8 cellular contexts compared by ENCODE assay signal in the genomic region with DNA sequence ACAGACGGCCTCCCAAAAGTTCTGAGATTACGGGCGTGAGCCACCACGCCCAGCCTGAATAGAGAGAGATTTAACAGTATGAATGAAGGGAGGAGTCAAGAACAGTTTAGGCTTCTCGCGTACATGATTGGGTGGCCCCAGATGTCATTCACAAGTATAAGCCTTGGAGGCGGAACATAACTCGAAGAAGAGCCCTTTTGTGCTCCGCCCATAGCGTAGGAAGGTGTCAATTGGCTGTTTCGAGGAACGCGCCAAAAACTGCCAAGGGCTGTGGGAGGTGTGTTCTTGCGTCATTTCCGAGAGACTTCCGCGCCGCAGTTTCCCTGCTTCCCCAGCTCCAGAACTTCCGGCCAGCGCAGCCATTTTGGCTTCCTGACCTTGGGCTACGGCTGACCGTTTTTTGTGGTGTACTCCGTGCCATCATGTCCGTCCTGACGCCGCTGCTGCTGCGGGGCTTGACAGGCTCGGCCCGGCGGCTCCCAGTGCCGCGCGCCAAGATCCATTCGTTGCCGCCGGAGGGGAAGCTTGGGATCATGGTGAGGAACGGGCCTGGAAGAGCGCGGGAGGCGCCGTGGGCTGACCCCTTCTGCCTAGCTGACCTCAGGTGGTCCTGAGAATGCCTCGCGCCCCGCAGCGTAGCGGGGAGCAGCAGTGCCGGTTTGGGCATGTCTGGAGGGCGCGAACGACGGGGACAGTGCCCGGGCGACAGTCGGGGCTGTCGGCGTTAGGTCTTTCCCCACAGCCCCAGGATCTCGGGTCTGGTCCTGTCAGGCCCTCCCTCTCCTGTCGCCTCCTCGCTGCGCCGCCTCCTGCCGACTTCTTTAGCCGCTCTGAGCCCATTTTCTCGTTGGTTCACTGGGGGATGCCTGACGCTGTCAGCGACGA. TPM values are rescaled to one million over a fixed set of nuclear protein-coding genes. Genes with fewer than 3 reads are reported as not detected.
A peak's percentile ranks its signal among the peaks of the same experiment; 100 is the strongest.
DNase-seq lines count a peak whose midpoint lies in the region; TF ChIP-seq lines count a peak whose summit lies in the region.

A gene with protein sequence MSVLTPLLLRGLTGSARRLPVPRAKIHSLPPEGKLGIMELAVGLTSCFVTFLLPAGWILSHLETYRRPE (plus strand): TSS at position 362 of the 885 bp plus-strand sequence. CDS start 61 bp downstream, at position 423.

- H3K9me3 Mint-ChIP-seq in nephron, result no peaks in the 10 kb centered on the region
- no peaks in the 10 kb centered on the region for H3K9me3 Mint-ChIP-seq in stimulated activated naive CD8-positive, alpha-beta T cell treated with anti-CD3 and anti-CD28 coated beads, Interleukin-15, Interleukin-2, amounts not matched to agents 100 ng/mL and 50 ng/mL, for 24 hours

- H3K36me3 ChIP-seq in HAP-1 (replicated peaks) (peaks cover 19% of the 10 kb centered on the region), MM.1S (replicated peaks; ENCODE audit: insufficient read depth, low read length) (no peaks in the 10 kb centered on the region)

- TF ChIP-seq CTCF in MM.1S (IDR thresholded peaks at IDR 0.05; ENCODE audit: low read length) (no peak), fibroblast of the aortic adventitia (IDR thresholded peaks at IDR 0.05; ENCODE audit: insufficient read depth, low read length) (peak; percentile 16), nephron (IDR thresholded peaks at IDR 0.05; ENCODE audit: unreplicated experiment in 3 of 3) (no peak)

- H3K79me2 ChIP-seq in MM.1S (ENCODE audit: low read length), result peaks cover 43% of the 10 kb centered on the region

- peak within 1 kb of the TSS; percentile 99 for H3K9ac ChIP-seq in MM.1S (ENCODE audit: low read length)

- H3K4me2 ChIP-seq in MM.1S (ENCODE audit: low read depth, low read length), result peak within 1 kb of the TSS; percentile 62

- no peaks in the 10 kb centered on the region for H4K20me1 ChIP-seq in MM.1S (ENCODE audit: insufficient read depth, low read length)

- H3K4me3 Mint-ChIP-seq in nephron, result peak within 1 kb of the TSS; percentile 100
- H3K4me3 Mint-ChIP-seq in stimulated activated naive CD8-positive, alpha-beta T cell treated with anti-CD3 and anti-CD28 coated beads, Interleukin-15, Interleukin-2, amounts not matched to agents 100 ng/mL and 50 ng/mL, for 24 hours, result peak within 1 kb of the TSS; percentile 100

- no peaks in the 10 kb centered on the region for H3K27me3 ChIP-seq in HAP-1 (ENCODE audit: low read depth)
- 0 out of 2 replicates have a peak, but pooled peaks cover 3% of the 10 kb centered on the region for H3K27me3 ChIP-seq in MM.1S (replicated peaks; ENCODE audit: insufficient read depth, low read length)

- peaks cover 5% of the 10 kb centered on the region for H3K27me3 Mint-ChIP-seq in nephron (ENCODE audit: low read depth)
- no peaks in the 10 kb centered on the region for H3K27me3 Mint-ChIP-seq in stimulated activated naive CD8-positive, alpha-beta T cell treated with anti-CD3 and anti-CD28 coated beads, Interleukin-15, Interleukin-2, amounts not matched to agents 100 ng/mL and 50 ng/mL, for 24 hours

- H2AFZ ChIP-seq in MM.1S (ENCODE audit: low read length), result peak within 1 kb of the TSS; percentile 96

- H3K27ac Mint-ChIP-seq in nephron, result peak within 1 kb of the TSS; percentile 99 to 100 (median 99)
- peak within 1 kb of the TSS; percentile 99 for H3K27ac Mint-ChIP-seq in stimulated activated naive CD8-positive, alpha-beta T cell treated with anti-CD3 and anti-CD28 coated beads, Interleukin-15, Interleukin-2, amounts not matched to agents 100 ng/mL and 50 ng/mL, for 24 hours

- in situ Hi-C loops in G401 (cut with HindIII; ENCODE audit: low sequenced_read_pairs), result no loop called here
- in situ Hi-C loops in HAP-1 (cut with MboI; ENCODE audit: low sequenced_read_pairs), result no loop called here

- no peaks in the 10 kb centered on the region for H3F3A ChIP-seq in MM.1S (ENCODE audit: insufficient read depth, low read length)

- peaks cover 8% of the 10 kb centered on the region for H3K36me3 Mint-ChIP-seq in nephron (ENCODE audit: low read depth)
- H3K36me3 Mint-ChIP-seq in stimulated activated naive CD8-positive, alpha-beta T cell treated with anti-CD3 and anti-CD28 coated beads, Interleukin-15, Interleukin-2, amounts not matched to agents 100 ng/mL and 50 ng/mL, for 24 hours (ENCODE audit: low read depth), result peaks cover 23% of the 10 kb centered on the region

- peaks cover 4% of the 10 kb centered on the region; the same call in 1 of the 2 replicates for H3K9me3 ChIP-seq in HAP-1
- no peaks in the 10 kb centered on the region for H3K9me3 ChIP-seq in MM.1S (replicated peaks; ENCODE audit: insufficient read depth, low read length)

- H3K4me1 ChIP-seq in HAP-1, result peaks cover 8% of the 10 kb centered on the region
- 0 out of 2 replicates have a peak, but pooled peaks cover 5% of the 10 kb centered on the region for H3K4me1 ChIP-seq in MM.1S (ENCODE audit: low read length)

- peak within 1 kb of the TSS; percentile 90 for H3K27ac ChIP-seq in MM.1S (ENCODE audit: low read length)

- H3K9me2 ChIP-seq in MM.1S (replicated peaks; ENCODE audit: insufficient read depth, low read length), result no peaks in the 10 kb centered on the region

- peak; percentile 100 for DNase-seq in G401 (ENCODE audit: low spot score)
- DNase-seq in HAP-1 (ENCODE audit: low spot score in 2 of 2), result peak; percentile 98 to 100
- peak; percentile 100 for DNase-seq in MM.1S
- DNase-seq in SIG-M5 (lab: John Stamatoyannopoulos, UW), result peak; percentile 94
- peak; percentile 33 for DNase-seq in activated gamma-delta T cell (lab: John Stamatoyannopoulos, UW)
- peak; percentile 100 for DNase-seq in fibroblast of the aortic adventitia (ENCODE audit: low read depth)

- H3K4me3 ChIP-seq in HAP-1 (peak within 1 kb of the TSS; percentile 99), MM.1S (ENCODE audit: low read length) (peak within 1 kb of the TSS; percentile 100), fibroblast of the aortic adventitia (ENCODE audit: low read depth, low read length) (peak within 1 kb of the TSS; percentile 97)

- peaks cover 26% of the 10 kb centered on the region for H3K4me1 Mint-ChIP-seq in nephron
- H3K4me1 Mint-ChIP-seq in stimulated activated naive CD8-positive, alpha-beta T cell treated with anti-CD3 and anti-CD28 coated beads, Interleukin-15, Interleukin-2, amounts not matched to agents 100 ng/mL and 50 ng/mL, for 24 hours (ENCODE audit: low read depth), result peaks cover 25% of the 10 kb centered on the region

RNA-seq across cellular contexts. Expression of the gene that starts here (rescaled TPM):
- total RNA-seq in G401 (2014; rRNA removed; shearing (Covaris generic)), result 499 and 536 TPM in 2 replicates
- total RNA-seq in fibroblast of the aortic adventitia (ENCODE audit: low replicate concordance), result 68.4 and 252 TPM in 2 replicates

Comparison
In these comparisons a context has a peak if more than half of its experiments do, and no peak if none do; other contexts are left out.
1. Peak in every context shown above with its lines: DNase-seq, H3K4me3 ChIP-seq and H3K27ac ChIP-seq.
2. DNase-seq: peak in every context shown above with its lines; median percentile 100 in G401; 100 in MM.1S; 100 in fibroblast of the aortic adventitia; 99 in HAP-1; 94 in SIG-M5; 33 in activated gamma-delta T cell.